Comparison of ENCODE assay signal across 8 cellular contexts in genomic region chr18:54257818-54258217, GRCh38. TPM values are rescaled to one million over a fixed set of nuclear protein-coding genes. Genes with fewer than 3 reads are reported as not detected.
DNase-seq lines count a peak whose midpoint lies in the region; ATAC-seq and TF ChIP-seq lines count a peak whose summit lies in the region.
"Not testable (repeated sequence)": the region's sequence is repeated elsewhere in the genome, so short reads cannot be mapped to it uniquely, and the experiment has no call there.

No MANE protein-coding gene starts in this region.

- H3K27me3 ChIP-seq in GM23338 (ENCODE audit: insufficient read depth); trophoblast cell (ENCODE audit: insufficient read depth, low read length); upper lobe of right lung: not testable (repeated sequence)

- H4K20me1 ChIP-seq in GM23338 (replicated peaks; ENCODE audit: insufficient read depth), result not testable (repeated sequence)

- POLR2A ChIA-PET in MCF 10A (lab: Yijun Ruan, JAX), result interaction anchor here (0.7 to 2.7 kb wide), 6 partner anchors 10 to 35 kb away, joined by 3 to 20 read pairs (median 4); partner anchors contain the start of gene POLI

- ATAC-seq in GM23338, result peak; percentile 66
- ATAC-seq in upper lobe of right lung, result not testable (repeated sequence)

- not testable (repeated sequence) for H3K9ac ChIP-seq in trophoblast cell (ENCODE audit: low read length)

- H3K36me3 ChIP-seq in GM23338 (ENCODE audit: insufficient read depth); trophoblast cell (ENCODE audit: control insufficient read depth in 1 of 2, insufficient read depth in 2 of 2, low read length in 2 of 2); upper lobe of right lung: not testable (repeated sequence)

- H3K4me3 ChIP-seq in GM23338; trophoblast cell (ENCODE audit: low read depth, low read length); upper lobe of right lung: not testable (repeated sequence)

- not testable (repeated sequence) for H4K12ac ChIP-seq in trophoblast cell (ENCODE audit: low read depth, low read length)

- TF ChIP-seq CTCF in GM23338 (conservative IDR thresholded peaks at IDR 0.05; ENCODE audit: low read depth in 2 of 2); MCF 10A (IDR thresholded peaks at IDR 0.05; ENCODE audit: unreplicated experiment); upper lobe of right lung (IDR thresholded peaks at IDR 0.05): not testable (repeated sequence)

- TF ChIP-seq EP300 in Ishikawa (IDR thresholded peaks at IDR 0.05; ENCODE audit: borderline replicate concordance), result peak; percentile 74

- peak overlapping the region; percentile 83 for H2AK5ac ChIP-seq in trophoblast cell (ENCODE audit: low read length)

- H3K27ac ChIP-seq in GM23338 (ENCODE audit: low read depth), result peak overlapping the region; percentile 8
- peak overlapping the region; percentile 93 for H3K27ac ChIP-seq in trophoblast cell (ENCODE audit: low read depth, low read length)
- peak overlapping the region; percentile 44 for H3K27ac ChIP-seq in upper lobe of right lung

- H3K36me3 Mint-ChIP-seq in GM23338 (ENCODE audit: low read depth); MCF 10A (ENCODE audit: insufficient read depth, unreplicated experiment): not testable (repeated sequence)

- not testable (repeated sequence) for H3K18ac ChIP-seq in trophoblast cell (ENCODE audit: low read length)

- not testable (repeated sequence) for BruUV-seq in MCF 10A (replicated peaks; lab: Mats Ljungman, UMichigan)

- not testable (repeated sequence) for H3K9me2 ChIP-seq in GM23338 (ENCODE audit: insufficient read depth)

- H3K9me3 Mint-ChIP-seq in GM23338; MCF 10A (ENCODE audit: unreplicated experiment): not testable (repeated sequence)

- peak overlapping the region; percentile 72 for H2BK120ac ChIP-seq in trophoblast cell (ENCODE audit: insufficient read depth, low read length, poor library complexity)

- H3K27ac Mint-ChIP-seq in GM23338 (peak overlapping the region; percentile 41), MCF 10A (ENCODE audit: low read depth, unreplicated experiment) (peak overlapping the region; percentile 41)

- CTCF ChIA-PET in MCF 10A (lab: Yijun Ruan, JAX), result interaction anchor here (0.6 to 1.3 kb wide), 3 partner anchors 13 to 205 kb away, joined by 3 to 6 read pairs (median 4); partner anchors contain the start of gene MBD2

- not testable (repeated sequence) for H2AFZ ChIP-seq in GM23338; trophoblast cell (ENCODE audit: insufficient read depth, low read length, poor library complexity)

- WGBS in trophoblast cell (ENCODE audit: extremely low coverage, insufficient coverage, insufficient read length), result no CpG with 5 or more reads among the region's 6 CpGs

- H4K8ac ChIP-seq in trophoblast cell (ENCODE audit: low read depth, low read length), result peak overlapping the region; percentile 47

- H4K91ac ChIP-seq in trophoblast cell (ENCODE audit: low read depth, low read length), result peak overlapping the region; percentile 77

- H3K4me2 ChIP-seq in GM23338, result peak overlapping the region; percentile 64
- H3K4me2 ChIP-seq in trophoblast cell (ENCODE audit: low read length), result not testable (repeated sequence)

- H3K4me3 Mint-ChIP-seq in GM23338; MCF 10A (ENCODE audit: unreplicated experiment): not testable (repeated sequence)

- peak; percentile 61 for DNase-seq in EH (ENCODE audit: low read depth)
- peak; percentile 54 for DNase-seq in GM23338 (ENCODE audit: low spot score)
- DNase-seq in MCF 10A (ENCODE audit: unreplicated experiment), result peak; percentile 83
- peak; percentile 9 for DNase-seq in fibroblast of peridontal ligament (ENCODE audit: extremely low read depth)
- peak; percentile 31 for DNase-seq in left kidney (ENCODE audit: low read depth, low spot score)
- DNase-seq in trophoblast cell, result peak; percentile 93 to 98
- not testable (repeated sequence) for DNase-seq in upper lobe of right lung

- not testable (repeated sequence) for H2BK12ac ChIP-seq in trophoblast cell (ENCODE audit: low read length)

- peak overlapping the region; percentile 66 for H3K14ac ChIP-seq in trophoblast cell (ENCODE audit: low read length)

- not testable (repeated sequence) for H3F3A ChIP-seq in GM23338 (replicated peaks; ENCODE audit: low read depth)

- H3K9me3 ChIP-seq in trophoblast cell (ENCODE audit: insufficient read depth, low read depth, low read length); upper lobe of right lung: not testable (repeated sequence)

- not testable (repeated sequence) for TF ChIP-seq RAD21 in Ishikawa (IDR thresholded peaks at IDR 0.05; ENCODE audit: low read depth)

- H3K79me1 ChIP-seq in trophoblast cell (ENCODE audit: low read length), result peaks cover 25% of the 10 kb centered on the region

- H3K23ac ChIP-seq in trophoblast cell (ENCODE audit: low read length), result not testable (repeated sequence)

- not testable (repeated sequence) for H3K79me2 ChIP-seq in GM23338 (replicated peaks; ENCODE audit: insufficient read depth); trophoblast cell (ENCODE audit: control insufficient read depth, insufficient read depth, low read length, poor library complexity)

- peak overlapping the region; percentile 73 for H2BK5ac ChIP-seq in trophoblast cell (ENCODE audit: low read depth, low read length, poor library complexity)

- peaks cover 36% of the 10 kb centered on the region for H3K4me1 ChIP-seq in GM23338 (ENCODE audit: insufficient read depth)
- H3K4me1 ChIP-seq in trophoblast cell (ENCODE audit: control insufficient read depth in 1 of 2, insufficient read depth in 2 of 2, low read length in 2 of 2), result peaks cover 17 to 19% of the 10 kb centered on the region in 2 experiments
- H3K4me1 ChIP-seq in upper lobe of right lung, result not testable (repeated sequence)

- intact Hi-C loops in MCF 10A (cut with micrococcal nuclease); upper lobe of right lung (cut with DNase I): not testable (repeated sequence)

- not testable (repeated sequence) for H3K4ac ChIP-seq in trophoblast cell (ENCODE audit: low read depth, low read length)

- H3K4me1 Mint-ChIP-seq in GM23338 (peaks cover 38% of the 10 kb centered on the region), MCF 10A (ENCODE audit: insufficient read depth, unreplicated experiment) (peaks cover 19% of the 10 kb centered on the region)

- H3K27me3 Mint-ChIP-seq in GM23338 (ENCODE audit: insufficient read depth, low read depth, poor library complexity); MCF 10A (ENCODE audit: insufficient read depth, unreplicated experiment): not testable (repeated sequence)

TF ChIP-seq in Ishikawa, 13 proteins besides CTCF, POLR2A, EP300 and RAD21:
- TF ChIP-seq CEBPB (IDR thresholded peaks at IDR 0.05) (peak; percentile 94), FOXM1 (IDR thresholded peaks at IDR 0.05; ENCODE audit: borderline replicate concordance, low read depth) (peak; percentile 52; the same call in 1 of the 2 replicates), MAX (IDR thresholded peaks at IDR 0.05) (peak; percentile 33; the same call in 1 of the 2 replicates), NFIC (IDR thresholded peaks at IDR 0.05) (peak; percentile 62), TCF12 (IDR thresholded peaks at IDR 0.05; ENCODE audit: low read depth) (peak; percentile 81), TEAD4 (IDR thresholded peaks at IDR 0.05) (peak; percentile 92)
TF ChIP-seq in Ishikawa: peak in this region for 6; not testable (repeated sequence) for 7.

RNA-seq across cellular contexts. Expression of gene POLI, which starts 11.5 kb away (rescaled TPM):
- total RNA-seq in GM23338 (2014; rRNA removed; shearing (Covaris generic)), result 38.3 and 41.5 TPM in 2 replicates
- polyA plus RNA-seq in GM23338 (2016; fragmentation: Nextera tagmentation; extraction: Ambion mirVana), result 17.6 and 30.1 TPM in 2 replicates
- total RNA-seq in MCF 10A (2022) (34.7 and 37.4 TPM in 2 replicates), upper lobe of right lung (32.0 TPM)
- 19.2 and 22.4 TPM in 2 replicates for polyA plus RNA-seq in trophoblast cell (2013)

RNA-seq across cellular contexts. Expression of gene MBD2, which starts 33.3 kb away (rescaled TPM):
- total RNA-seq in GM23338 (2014; rRNA removed; shearing (Covaris generic)), result 39.2 and 41.2 TPM in 2 replicates
- polyA plus RNA-seq in GM23338 (2016; fragmentation: Nextera tagmentation; extraction: Ambion mirVana), result 10.3 and 11.2 TPM in 2 replicates
- total RNA-seq in MCF 10A (2022) (179 and 194 TPM in 2 replicates), upper lobe of right lung (78.4 TPM)
- 33.1 and 34.2 TPM in 2 replicates for polyA plus RNA-seq in trophoblast cell (2013)

Comparison
In these comparisons a context has a peak if more than half of its experiments do, and no peak if none do; other contexts are left out.
1. H3K27ac ChIP-seq: peak in every context shown above with its lines; median percentile 93 in trophoblast cell; 44 in upper lobe of right lung; 8 in GM23338.